In the genomic region with DNA sequence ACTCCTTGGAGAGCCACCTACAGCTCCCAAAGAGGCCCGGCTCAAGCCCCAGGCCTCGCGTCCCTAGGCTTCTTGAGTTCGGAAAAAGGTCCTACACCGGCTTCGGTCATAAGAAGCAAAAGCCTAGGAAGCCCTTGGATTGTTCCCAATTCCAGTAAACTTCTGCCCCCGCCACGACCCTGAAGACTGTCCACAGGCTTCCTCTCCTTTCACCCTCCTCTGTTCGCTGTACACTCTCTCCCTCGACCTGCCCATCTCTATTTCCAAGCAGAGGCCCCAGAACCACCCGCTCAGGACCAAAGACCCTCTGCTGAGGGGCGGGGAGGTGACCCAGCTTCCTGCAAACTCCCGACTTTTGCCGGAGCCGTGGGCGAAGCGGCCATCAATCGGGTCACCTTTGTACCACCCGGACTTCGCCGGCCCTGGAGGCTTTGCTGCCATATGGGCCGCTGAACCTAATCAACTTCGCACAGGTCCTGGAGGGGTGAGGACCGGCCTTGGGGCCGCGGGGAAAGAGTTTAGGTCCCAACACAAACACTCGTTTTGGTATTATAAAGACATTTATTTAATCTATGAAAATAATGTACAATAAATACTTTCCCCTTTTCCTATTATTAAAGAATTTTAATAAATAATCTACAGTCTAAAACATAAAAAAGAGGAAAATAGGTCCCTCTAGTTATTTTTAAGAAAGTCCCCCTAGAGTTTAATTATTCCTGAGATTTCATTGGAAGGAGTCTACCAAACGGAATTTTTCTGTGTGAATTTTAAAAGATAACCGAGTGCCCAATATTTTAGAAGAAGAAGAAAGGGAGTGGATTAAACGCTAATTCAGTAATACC, we compare ENCODE assay signal across 8 cellular contexts. TPM values are rescaled to one million over a fixed set of nuclear protein-coding genes. Genes with fewer than 3 reads are reported as not detected.
DNase-seq lines count a peak whose midpoint lies in the region; ATAC-seq, FAIRE-seq and TF ChIP-seq lines count a peak whose summit lies in the region.

No MANE protein-coding gene starts in this region.

- peaks cover 7% of the 10 kb centered on the region for H3F3A ChIP-seq in neural progenitor cell (ENCODE audit: low read depth)

- H3K4me3 ChIP-seq in WI38 (ENCODE audit: low read depth, low read length) (peak overlapping the region; percentile 96), epithelial cell of proximal tubule (ENCODE audit: low read depth, low read length) (peak overlapping the region; percentile 89), neural progenitor cell (peak overlapping the region; percentile 32)

- peaks cover 11% of the 10 kb centered on the region for H3K4me1 Mint-ChIP-seq in neural progenitor cell

- peaks cover 100% of the 10 kb centered on the region for H3K27me3 ChIP-seq in neural progenitor cell

- TF ChIP-seq CTCF in WI38 (IDR thresholded peaks at IDR 0.05; ENCODE audit: low read depth, low read length) = no peak
- TF ChIP-seq CTCF in epithelial cell of proximal tubule (conservative IDR thresholded peaks at IDR 0.05; ENCODE audit: low read depth, low read length) = no peak
- no peak for TF ChIP-seq CTCF in neural progenitor cell (IDR thresholded peaks at IDR 0.05)

- H3K27ac Mint-ChIP-seq in neural progenitor cell = no peak overlapping the region

- no peaks in the 10 kb centered on the region for H3K9me3 ChIP-seq in neural progenitor cell (ENCODE audit: low read depth)

- peak; percentile 68 for FAIRE-seq in GM12892 (lab: Jason Lieb, UNC)

- H4K20me1 ChIP-seq in neural progenitor cell (ENCODE audit: low read depth) = peaks cover 70% of the 10 kb centered on the region

- TF ChIP-seq POLR2A in GM12892 (IDR thresholded peaks at IDR 0.05; ENCODE audit: low read depth, low read length) = no peak; the same call in 1 of the 2 replicates

- no peaks in the 10 kb centered on the region for H3K36me3 ChIP-seq in neural progenitor cell

- peaks cover 7% of the 10 kb centered on the region for H3K9me3 Mint-ChIP-seq in neural progenitor cell

- no peaks in the 10 kb centered on the region for H3K4me1 ChIP-seq in neural progenitor cell

- no peaks in the 10 kb centered on the region for H3K36me3 Mint-ChIP-seq in neural progenitor cell

- H3K27ac ChIP-seq in neural progenitor cell = no peak overlapping the region

- peaks cover 82% of the 10 kb centered on the region for H3K27me3 Mint-ChIP-seq in neural progenitor cell (ENCODE audit: insufficient read depth, low read depth)

- H3K9ac ChIP-seq in neural progenitor cell = no peak overlapping the region

- H3K4me3 Mint-ChIP-seq in neural progenitor cell = peak overlapping the region; percentile 71

- DNase-seq in GM12892 (ENCODE audit: insufficient read length) = no peak
- no peak for DNase-seq in epithelial cell of proximal tubule (ENCODE audit: low read depth)
- DNase-seq in neural progenitor cell (ENCODE audit: low spot score) = peak; percentile 39
- no peak for DNase-seq in mucosa of gallbladder (ENCODE audit: low spot score)
- no peak for DNase-seq in SHP77 treated with DMSO at 0.1 percent for 48 hours (lab: John Stamatoyannopoulos, UW)
- no peak for DNase-seq in globus pallidus (ENCODE audit: low spot score)

- peak overlapping the region; percentile 62 for H3K4me2 ChIP-seq in neural progenitor cell

- no peak for ATAC-seq in GM18861 (IDR thresholded peaks at IDR 0.05; ENCODE audit: unreplicated experiment)

- peak overlapping the region; percentile 54 for H2AFZ ChIP-seq in neural progenitor cell (replicated peaks)

- H3K79me2 ChIP-seq in neural progenitor cell (ENCODE audit: low read depth) = no peaks in the 10 kb centered on the region

RNA-seq across cellular contexts. Expression of gene HOXB2, which starts 2.6 kb away (rescaled TPM):
- 2.8 TPM for polyA plus RNA-seq in GM12892 (2012; ENCODE audit: missing spikeins)
- total RNA-seq in epithelial cell of proximal tubule = 21.1 and 43.7 TPM in 2 replicates
- not detected in 2 replicates for total RNA-seq in neural progenitor cell (ENCODE audit: low replicate concordance)
- 23.4 TPM for total RNA-seq in mucosa of gallbladder

RNA-seq across cellular contexts. Expression of gene HOXB1, which starts 11.5 kb away (rescaled TPM):
- polyA plus RNA-seq in GM12892 (2012; ENCODE audit: missing spikeins) = not detected
- total RNA-seq in epithelial cell of proximal tubule (not detected in 2 replicates), neural progenitor cell (ENCODE audit: low replicate concordance) (not detected in 2 replicates), mucosa of gallbladder (not detected)

RNA-seq across cellular contexts. Expression of gene HOXB4, which starts 35.8 kb away (rescaled TPM):
- polyA plus RNA-seq in GM12892 (2012; ENCODE audit: missing spikeins) = 2.7 TPM
- total RNA-seq in epithelial cell of proximal tubule (4.3 and 5.7 TPM in 2 replicates), neural progenitor cell (ENCODE audit: low replicate concordance) (not detected in 2 replicates), mucosa of gallbladder (6.4 TPM)

RNA-seq across cellular contexts. Expression of gene HOXB3, which starts 47.7 kb away (rescaled TPM):
- 4.5 TPM for polyA plus RNA-seq in GM12892 (2012; ENCODE audit: missing spikeins)
- total RNA-seq in epithelial cell of proximal tubule = 22.6 and 49.9 TPM in 2 replicates
- total RNA-seq in neural progenitor cell (ENCODE audit: low replicate concordance) = not detected in 2 replicates
- total RNA-seq in mucosa of gallbladder = 17.2 TPM

RNA-seq across cellular contexts. Expression of gene HOXB5, which starts 51.2 kb away (rescaled TPM):
- polyA plus RNA-seq in GM12892 (2012; ENCODE audit: missing spikeins) = not detected
- total RNA-seq in epithelial cell of proximal tubule (2.8 and 5.5 TPM in 2 replicates), neural progenitor cell (ENCODE audit: low replicate concordance) (not detected in 2 replicates), mucosa of gallbladder (0.49 TPM)

Comparison
In these comparisons a context has a peak if more than half of its experiments do, and no peak if none do; other contexts are left out.
1. H3K4me3 ChIP-seq: peak in every context shown above with its lines; median percentile 96 in WI38; 89 in epithelial cell of proximal tubule; 32 in neural progenitor cell.
2. RNA of gene HOXB2, which starts 2.6 kb away (total RNA-seq): 21.1 to 43.7 TPM in epithelial cell of proximal tubule and 23.4 TPM in mucosa of gallbladder (single experiment); not detected in neural progenitor cell; every median in the first group is over 10 times any median in the second.